ENCODE assay signal across 12 cellular contexts in genomic region chr9:14306188-14306587, GRCh38. TPM values are rescaled to one million over a fixed set of nuclear protein-coding genes. Genes with fewer than 3 reads are reported as not detected.
"Had no signal": no experiment of that assay in that cellular context is flagged by ENCODE, and none has a peak within 500 bp of the region (broad histone marks: within the 10 kb centered on the region; RNA-seq: fewer than 3 reads in every experiment).

No MANE protein-coding gene starts in this region.

- H3K27me3 ChIP-seq: transverse colon had no signal

- H3K4me3 ChIP-seq: lung, smooth muscle cell, transverse colon had no signal

- H3K36me3 ChIP-seq: transverse colon had no signal

- ATAC-seq: activated T-helper 17 cell treated with anti-CD3 and anti-CD28 coated beads, Interleukin-2, amount 50 U/mL, for 72 hours; natural killer cell treated with Interleukin-12 subunit alpha and Interleukin-12 subunit beta and Interleukin-15 and Interleukin-18, amount 100 ng/mL, for 72 hours had no signal

- DNase-seq: activated CD4-positive, alpha-beta T cell treated with anti-CD3 and anti-CD28 coated beads, Interleukin-2, amount 10 ng/mL, durations not matched to agents 7 days and 5 days; activated CD4-positive, CD25-positive, alpha-beta regulatory T cell; activated naive CD4-positive, alpha-beta T cell treated with anti-CD3 and anti-CD28 coated beads for 36 hours; activated T-cell treated with anti-CD3 and anti-CD28 coated beads for 4 hours; foreskin melanocyte; SHP77; transverse colon had no signal

- H3K9me3 ChIP-seq: transverse colon had no signal

- H3K27ac ChIP-seq: transverse colon had no signal

RNA-seq across cellular contexts. Expression of gene NFIB, which starts 7.8 kb away (rescaled TPM):
- total RNA-seq: activated CD4-positive, alpha-beta T cell treated with anti-CD3 and anti-CD28 coated beads, Interleukin-2, amount 10 ng/mL, durations not matched to agents 7 days and 5 days; activated CD8-positive, alpha-beta memory T cell treated with anti-CD3 and anti-CD28 coated beads for 36 hours; activated naive CD4-positive, alpha-beta T cell treated with anti-CD3 and anti-CD28 coated beads for 36 hours; natural killer cell treated with Interleukin-12 subunit alpha and Interleukin-12 subunit beta and Interleukin-15 and Interleukin-18, amount 100 ng/mL, for 72 hours had no signal
